Comparison of ENCODE assay signal across 9 cellular contexts in genomic region chr22:24806663-24807001, GRCh38. TPM values are rescaled to one million over a fixed set of nuclear protein-coding genes. Genes with fewer than 3 reads are reported as not detected.
DNase-seq lines count a peak whose midpoint lies in the region; ATAC-seq, FAIRE-seq and TF ChIP-seq lines count a peak whose summit lies in the region.
"Had no signal": no experiment of that assay in that cellular context is flagged by ENCODE, and none has a peak within 500 bp of the region (broad histone marks: within the 10 kb centered on the region; RNA-seq: fewer than 3 reads in every experiment).

No MANE protein-coding gene starts in this region.

- H3K36me3 Mint-ChIP-seq in activated naive CD8-positive, alpha-beta T cell = no peaks in the 10 kb centered on the region
- H3K36me3 Mint-ChIP-seq in activated naive CD8-positive, alpha-beta T cell treated with anti-CD3 and anti-CD28 coated beads for 36 hours = no peaks in the 10 kb centered on the region
- H3K36me3 Mint-ChIP-seq in central memory CD8-positive, alpha-beta T cell (ENCODE audit: insufficient read depth) = peaks cover 8% of the 10 kb centered on the region
- no peaks in the 10 kb centered on the region for H3K36me3 Mint-ChIP-seq in type B pancreatic cell

- no peaks in the 10 kb centered on the region for H3K36me3 ChIP-seq in mucosa of descending colon (ENCODE audit: low read depth)

- TF ChIP-seq CTCF in mucosa of descending colon (IDR thresholded peaks at IDR 0.05) (no peak), type B pancreatic cell (conservative IDR thresholded peaks at IDR 0.05) (no peak)

- H3K9me3 ChIP-seq in mucosa of descending colon = no peaks in the 10 kb centered on the region

- H3K9me3 Mint-ChIP-seq in activated naive CD8-positive, alpha-beta T cell (ENCODE audit: low read depth) = no peaks in the 10 kb centered on the region
- no peaks in the 10 kb centered on the region for H3K9me3 Mint-ChIP-seq in activated naive CD8-positive, alpha-beta T cell treated with anti-CD3 and anti-CD28 coated beads for 36 hours
- no peaks in the 10 kb centered on the region for H3K9me3 Mint-ChIP-seq in central memory CD8-positive, alpha-beta T cell
- no peaks in the 10 kb centered on the region for H3K9me3 Mint-ChIP-seq in type B pancreatic cell

- intact Hi-C loops in mucosa of descending colon (cut with DNase I, micrococcal nuclease) = loop anchor here in 1 of 2 donors (5.0 kb wide), 1 partner anchor 596 kb away; no protein-coding TSS in a partner anchor

- DNase-seq in activated naive CD8-positive, alpha-beta T cell treated with anti-CD3 and anti-CD28 coated beads for 36 hours = no peak
- no peak for DNase-seq in central memory CD8-positive, alpha-beta T cell (ENCODE audit: low spot score in 2 of 2)
- DNase-seq in mucosa of descending colon (peak in 2 of 3 donors; percentile 48 to 54), type B pancreatic cell (ENCODE audit: extremely low spot score, unreplicated experiment) (no peak), HTR-8/SVneo (ENCODE audit: insufficient read length, low spot score) (no peak), kidney tubule cell (ENCODE audit: low spot score) (no peak)

- H3K4me3 Mint-ChIP-seq in activated naive CD8-positive, alpha-beta T cell = peak overlapping the region; percentile 64
- no peak overlapping the region for H3K4me3 Mint-ChIP-seq in activated naive CD8-positive, alpha-beta T cell treated with anti-CD3 and anti-CD28 coated beads for 36 hours
- H3K4me3 Mint-ChIP-seq in central memory CD8-positive, alpha-beta T cell = peak overlapping the region; percentile 76
- peak overlapping the region; percentile 78 for H3K4me3 Mint-ChIP-seq in type B pancreatic cell

- H3K4me1 Mint-ChIP-seq in activated naive CD8-positive, alpha-beta T cell (ENCODE audit: low read depth) = peaks cover 8% of the 10 kb centered on the region
- H3K4me1 Mint-ChIP-seq in activated naive CD8-positive, alpha-beta T cell treated with anti-CD3 and anti-CD28 coated beads for 36 hours = no peaks in the 10 kb centered on the region
- peaks cover 17% of the 10 kb centered on the region for H3K4me1 Mint-ChIP-seq in central memory CD8-positive, alpha-beta T cell
- peaks cover 23% of the 10 kb centered on the region for H3K4me1 Mint-ChIP-seq in type B pancreatic cell (ENCODE audit: unreplicated experiment)

- ATAC-seq in central memory CD8-positive, alpha-beta T cell (replicated peaks; ENCODE audit: extremely low read depth, poor library complexity, severe bottlenecking) = no peak
- ATAC-seq in mucosa of descending colon = no peak
- ATAC-seq in GM21367 (IDR thresholded peaks at IDR 0.05; ENCODE audit: unreplicated experiment) = no peak

- no peak overlapping the region for H3K4me3 ChIP-seq in mucosa of descending colon

- H3K27ac Mint-ChIP-seq in activated naive CD8-positive, alpha-beta T cell = no peak overlapping the region
- H3K27ac Mint-ChIP-seq in activated naive CD8-positive, alpha-beta T cell treated with anti-CD3 and anti-CD28 coated beads for 36 hours = no peak overlapping the region
- H3K27ac Mint-ChIP-seq in central memory CD8-positive, alpha-beta T cell (ENCODE audit: low read depth) = no peak overlapping the region
- no peak overlapping the region for H3K27ac Mint-ChIP-seq in type B pancreatic cell

- no peak for FAIRE-seq in HTR-8/SVneo (lab: Jason Lieb, UNC)
- FAIRE-seq: islet of Langerhans had no signal

- H3K4me1 ChIP-seq in mucosa of descending colon (ENCODE audit: low read depth) = no peaks in the 10 kb centered on the region

- H3K27me3 Mint-ChIP-seq in activated naive CD8-positive, alpha-beta T cell = no peaks in the 10 kb centered on the region
- peaks cover 13% of the 10 kb centered on the region for H3K27me3 Mint-ChIP-seq in activated naive CD8-positive, alpha-beta T cell treated with anti-CD3 and anti-CD28 coated beads for 36 hours
- no peaks in the 10 kb centered on the region for H3K27me3 Mint-ChIP-seq in central memory CD8-positive, alpha-beta T cell
- H3K27me3 Mint-ChIP-seq in type B pancreatic cell = peaks cover 9% of the 10 kb centered on the region

RNA-seq across cellular contexts. Expression of gene SGSM1, which starts 0.6 kb away (rescaled TPM):
- total RNA-seq in activated naive CD8-positive, alpha-beta T cell treated with anti-CD3 and anti-CD28 coated beads for 36 hours = under 1 TPM in 1 of 2 experiments, not detected in 1; 0.04 TPM
- total RNA-seq in mucosa of descending colon (1 to 10 TPM; 2.0 to 6.5 (median 3.0) TPM), type B pancreatic cell (ENCODE audit: low replicate concordance) (3.7 and 5.1 TPM in 2 replicates)

RNA-seq across cellular contexts. Expression of gene PIWIL3, which starts 32.1 kb away (rescaled TPM):
- not detected for total RNA-seq in activated naive CD8-positive, alpha-beta T cell treated with anti-CD3 and anti-CD28 coated beads for 36 hours
- total RNA-seq in mucosa of descending colon (not detected), type B pancreatic cell (ENCODE audit: low replicate concordance) (not detected in 2 replicates)

Comparison
In these comparisons a context has a peak if more than half of its experiments do, and no peak if none do; other contexts are left out.
1. DNase-seq: peak in mucosa of descending colon (2 of 3); none in activated naive CD8-positive, alpha-beta T cell treated with anti-CD3 and anti-CD28 coated beads for 36 hours (single experiment), central memory CD8-positive, alpha-beta T cell (0 of 2), type B pancreatic cell (single experiment), HTR-8/SVneo (single experiment) and kidney tubule cell (single experiment).